ENCODE assay signal across 9 cellular contexts in the genomic region with DNA sequence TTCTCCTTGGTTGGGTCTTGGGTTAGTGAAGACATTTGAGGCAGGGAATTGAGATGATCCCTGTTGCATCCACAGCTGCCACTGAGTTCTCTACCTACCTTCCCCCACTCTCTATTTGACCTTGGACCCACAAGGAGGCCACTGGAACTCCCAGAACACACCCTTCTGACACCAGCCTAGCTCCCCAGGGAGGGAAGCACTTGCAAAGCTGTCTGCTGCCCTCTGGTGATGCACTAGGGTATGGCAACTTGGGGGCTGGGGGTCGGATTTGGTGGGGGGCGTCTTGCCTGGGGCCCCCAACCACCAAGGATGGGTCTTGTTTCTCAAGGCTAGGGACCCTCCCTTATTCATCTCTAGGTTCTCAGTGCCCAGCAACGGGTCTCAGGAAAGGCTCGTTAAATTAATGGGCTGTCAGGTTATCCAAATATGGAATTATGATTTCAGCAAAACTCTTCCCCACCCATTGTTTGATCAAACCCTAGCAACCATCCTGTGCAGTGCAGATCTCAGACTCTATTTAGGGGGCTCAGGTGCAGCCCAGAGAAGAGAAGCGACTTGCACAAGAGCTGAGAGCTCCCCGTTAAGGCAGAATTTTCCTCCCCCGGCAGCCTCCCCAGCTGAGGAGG.
DNase-seq lines count a peak whose midpoint lies in the region; ATAC-seq and TF ChIP-seq lines count a peak whose summit lies in the region.
"Had no signal": no experiment of that assay in that cellular context is flagged by ENCODE, and none has a peak within 500 bp of the region (broad histone marks: within the 10 kb centered on the region; RNA-seq: fewer than 3 reads in every experiment).

No MANE protein-coding gene starts in this region.

- H3K27me3 Mint-ChIP-seq in endothelial cell (ENCODE audit: unreplicated experiment), result peaks cover 1% of the 10 kb centered on the region

- H3K9me3 Mint-ChIP-seq in endothelial cell (ENCODE audit: unreplicated experiment), result no peaks in the 10 kb centered on the region
- H3K9me3 Mint-ChIP-seq: effector memory CD8-positive, alpha-beta T cell had no signal

- WGBS in heart left ventricle, 4 donors, result 57 to 65% (median 62%) methylated on average over 6 to 7 of the region's 7 CpGs
- 40 to 52% methylated on average over 1 to 7 of the region's 7 CpGs for WGBS in transverse colon (ENCODE audit: low coverage in 1 of 2), 2 donors

- TF ChIP-seq POLR2A in heart left ventricle (IDR thresholded peaks at IDR 0.05) (no peak), transverse colon (IDR thresholded peaks at IDR 0.05) (no peak)

- in situ Hi-C loops in transverse colon (cut with MboI; ENCODE audit: low pct_ligation_motif_present in 1 of 4, low pct_unique_long_range_greater_than_20kb in 1 of 4, low sequenced_read_pairs in 3 of 4), result loop anchor here in 1 of 4 donors (25.0 kb wide), 1 partner anchor 259 kb away; no protein-coding TSS in a partner anchor

- no peaks in the 10 kb centered on the region for H3K4me1 ChIP-seq in heart left ventricle
- no peaks in the 10 kb centered on the region for H3K4me1 ChIP-seq in transverse colon

- no peak overlapping the region for H3K27ac ChIP-seq in heart left ventricle
- H3K27ac ChIP-seq in transverse colon, result no peak overlapping the region

- no peak for TF ChIP-seq EP300 in transverse colon (IDR thresholded peaks at IDR 0.05; ENCODE audit: low read depth)

- no peaks in the 10 kb centered on the region for H3K4me1 Mint-ChIP-seq in endothelial cell (ENCODE audit: unreplicated experiment)

- H3K4me3 ChIP-seq in heart left ventricle (no peak overlapping the region), transverse colon (no peak overlapping the region)

- H3K36me3 ChIP-seq in heart left ventricle (no peaks in the 10 kb centered on the region), transverse colon (no peaks in the 10 kb centered on the region)

- H3K36me3 Mint-ChIP-seq in endothelial cell (ENCODE audit: low read depth, unreplicated experiment), result no peaks in the 10 kb centered on the region

- H3K9me3 ChIP-seq in heart left ventricle, result no peaks in the 10 kb centered on the region
- H3K9me3 ChIP-seq in transverse colon, result no peaks in the 10 kb centered on the region

- no peak overlapping the region for H3K27ac Mint-ChIP-seq in endothelial cell (ENCODE audit: unreplicated experiment)
- H3K27ac Mint-ChIP-seq: effector memory CD8-positive, alpha-beta T cell had no signal

- H3K27me3 ChIP-seq in heart left ventricle (peaks cover 0 to 36% (median 11%) of the 10 kb centered on the region in 9 donors), transverse colon (peaks cover 28% of the 10 kb centered on the region)

- H3K4me3 Mint-ChIP-seq in endothelial cell (ENCODE audit: unreplicated experiment), result no peak overlapping the region
- H3K4me3 Mint-ChIP-seq: effector memory CD8-positive, alpha-beta T cell had no signal

- no peak for DNase-seq in heart left ventricle
- no peak for DNase-seq in left cardiac atrium
- peak; percentile 51 for DNase-seq in NCI-H2171 treated with DMSO at 0.1 percent for 48 hours (lab: John Stamatoyannopoulos, UW)
- peak; percentile 40 for DNase-seq in endothelial cell (ENCODE audit: low spot score)
- no peak for DNase-seq in transverse colon
- DNase-seq: effector memory CD8-positive, alpha-beta T cell had no signal

- TF ChIP-seq CTCF in heart left ventricle (IDR thresholded peaks at IDR 0.05) (peak in 7 of 12 donors; percentile 11 to 24 (median 20)), endothelial cell (IDR thresholded peaks at IDR 0.05; ENCODE audit: unreplicated experiment) (peak; percentile 73), transverse colon (IDR thresholded peaks at IDR 0.05) (peak in 4 of 5 experiments; percentile 30 to 39 (median 38))

- intact Hi-C loops in heart left ventricle (cut with DNase I), result no loop called here
- intact Hi-C loops in left cardiac atrium (cut with DNase I), result no loop called here
- intact Hi-C loops in transverse colon (cut with DNase I; ENCODE audit: low total_unique reads), result no loop called here

- ATAC-seq in heart left ventricle (no peak), left cardiac atrium (no peak), GM18870 (IDR thresholded peaks at IDR 0.05; ENCODE audit: unreplicated experiment) (no peak), HG02571 (IDR thresholded peaks at IDR 0.05; ENCODE audit: unreplicated experiment) (no peak), GM19395 (IDR thresholded peaks at IDR 0.05; ENCODE audit: unreplicated experiment) (no peak)
- ATAC-seq: effector memory CD8-positive, alpha-beta T cell had no signal

Comparison
In these comparisons a context has a peak if more than half of its experiments do, and no peak if none do; other contexts are left out.
1. DNase-seq: peak in NCI-H2171 treated with DMSO at 0.1 percent for 48 hours (single experiment) and endothelial cell (single experiment); none in heart left ventricle (0 of 5), left cardiac atrium (single experiment) and transverse colon (single experiment).
2. CTCF ChIP-seq: peak in every context shown above with its lines; median percentile 73 in endothelial cell; 38 in transverse colon; 20 in heart left ventricle.